In genomic region chr18:58953627-58954026, GRCh38 we compare ENCODE assay signal across 13 cellular contexts.
A peak's percentile ranks its signal among the peaks of the same experiment; 100 is the strongest.
DNase-seq lines count a peak whose midpoint lies in the region; ATAC-seq, FAIRE-seq and TF ChIP-seq lines count a peak whose summit lies in the region.
"Had no signal": no experiment of that assay in that cellular context is flagged by ENCODE, and none has a peak within 500 bp of the region (broad histone marks: within the 10 kb centered on the region; RNA-seq: fewer than 3 reads in every experiment).

No MANE protein-coding gene starts in this region.

- no peak overlapping the region for H3K27ac Mint-ChIP-seq in HFFc6

- no peaks in the 10 kb centered on the region; the same call in 1 of the 2 replicates for H3K27me3 Mint-ChIP-seq in HFFc6 (ENCODE audit: insufficient read depth)

- no peaks in the 10 kb centered on the region for H3K9me3 ChIP-seq in pancreas
- H3K9me3 ChIP-seq: ascending aorta had no signal

- H3K27ac ChIP-seq in pancreas, result peak overlapping the region in 1 of 4 donors; percentile 52
- H3K27ac ChIP-seq: ascending aorta, epithelial cell of prostate had no signal

- WGBS in pancreas, 2 donors, result 3 to 4% methylated on average over 3 of the region's 3 CpGs

- peaks cover 0 to 7% (median 0%) of the 10 kb centered on the region in 3 donors for H3K4me1 ChIP-seq in pancreas

- H3K4me3 Mint-ChIP-seq in HFFc6, result no peak overlapping the region

- no peaks in the 10 kb centered on the region for H3K36me3 ChIP-seq in pancreas

- DNase-seq in Daoy (ENCODE audit: low read depth), result peak; percentile 15
- DNase-seq in NCI-H2227 (lab: John Stamatoyannopoulos, UW; ENCODE audit: unreplicated experiment), result peak; percentile 49
- peak; percentile 23 to 72 for DNase-seq in dermis microvascular lymphatic vessel endothelial cell (ENCODE audit: low read depth in 2 of 2)
- DNase-seq in pancreas, result peak in 4 of 6 donors; percentile 9 to 41 (median 34)
- DNase-seq in HFFc6, result no peak
- DNase-seq in HTR-8/SVneo (ENCODE audit: insufficient read length, low spot score), result no peak
- no peak for DNase-seq in activated effector memory CD4-positive, alpha-beta T cell treated with Interleukin-2 at 50 U/mL for 16 hours
- DNase-seq: NCI-H187 treated with DMSO at 0.1 percent for 48 hours; stimulated activated CD4-positive, alpha-beta T cell treated with anti-CD3 and anti-CD28 coated beads, Interleukin-4, amount 100 ng/mL, for 24 hours had no signal

- FAIRE-seq in pancreas (lab: Jason Lieb, UNC), result no peak
- no peak for FAIRE-seq in HTR-8/SVneo (lab: Jason Lieb, UNC)
- FAIRE-seq: GM12891 had no signal

- ATAC-seq in pancreas (peak; percentile 60 to 78 (median 72)), GM21367 (IDR thresholded peaks at IDR 0.05; ENCODE audit: unreplicated experiment) (no peak)

- H3K9me3 Mint-ChIP-seq in HFFc6, result no peaks in the 10 kb centered on the region

- no peaks in the 10 kb centered on the region for H3K27me3 ChIP-seq in pancreas
- H3K27me3 ChIP-seq: ascending aorta had no signal

- intact Hi-C loops in pancreas (cut with DNase I), result no loop called here

- TF ChIP-seq CTCF in pancreas (IDR thresholded peaks at IDR 0.05) (no peak), HFFc6 (IDR thresholded peaks at IDR 0.05) (no peak)

- peaks cover 24% of the 10 kb centered on the region for H3K4me1 Mint-ChIP-seq in HFFc6 (ENCODE audit: low read depth)

- H3K36me3 Mint-ChIP-seq in HFFc6 (ENCODE audit: low read depth), result peaks cover 22% of the 10 kb centered on the region

- H3K4me3 ChIP-seq in pancreas, result no peak overlapping the region
- H3K4me3 ChIP-seq: ascending aorta had no signal

Comparison
In these comparisons a context has a peak if more than half of its experiments do, and no peak if none do; other contexts are left out.
1. DNase-seq: peak in Daoy (single experiment), NCI-H2227 (single experiment), dermis microvascular lymphatic vessel endothelial cell (2 of 2) and pancreas (4 of 6); none in HFFc6 (single experiment), HTR-8/SVneo (single experiment) and activated effector memory CD4-positive, alpha-beta T cell treated with Interleukin-2 at 50 U/mL for 16 hours (single experiment).